Comparison of ENCODE assay signal across 23 cellular contexts in genomic region chr6:17503051-17503450, GRCh38.
"Had no signal": no experiment of that assay in that cellular context is flagged by ENCODE, and none has a peak within 500 bp of the region (broad histone marks: within the 10 kb centered on the region; RNA-seq: fewer than 3 reads in every experiment).

No MANE protein-coding gene starts in this region.

- DNase-seq: activated CD4-positive, alpha-beta T cell treated with anti-CD3 and anti-CD28 coated beads, Interleukin-2, amount 10 ng/mL, durations not matched to agents 24 days and 14 days; activated CD4-positive, alpha-beta T cell treated with anti-CD3 and anti-CD28 coated beads, Interleukin-2, amount 50 U/mL, for 48 hours; activated CD4-positive, CD25-positive, alpha-beta regulatory T cell treated with anti-CD3 and anti-CD28 coated beads, Interleukin-2, amount 50 U/mL, for 72 hours; activated CD8-positive, alpha-beta memory T cell treated with anti-CD3 and anti-CD28 coated beads, Interleukin-2, amount 10 ng/mL, durations not matched to agents 7 days and 5 days; activated effector memory CD4-positive, alpha-beta T cell treated with anti-CD3 and anti-CD28 coated beads, Interleukin-2, amount 50 U/mL, for 16 hours; activated naive CD4-positive, alpha-beta T cell treated with Interleukin-2 at 50 U/mL for 16 hours; activated naive CD8-positive, alpha-beta T cell treated with anti-CD3 and anti-CD28 coated beads, Interleukin-2, amount 50 U/mL, for 24 hours; activated T-cell treated with anti-CD3 and anti-CD28 coated beads, Interleukin-2, amount 50 U/mL, for 24 hours; amniotic stem cell; KG1; NCI-H1092; NCI-H1694; NCI-H2029; NCI-H2107; NCI-H226; NCI-H526; PC-3; SHP77; SW 1271 had no signal

- H3K27me3 ChIP-seq: SJSA1 had no signal

- ATAC-seq: activated CD8-positive, alpha-beta memory T cell treated with anti-CD3 and anti-CD28 coated beads, Interleukin-2, amount 10 ng/mL, durations not matched to agents 7 days and 5 days; activated naive CD4-positive, alpha-beta T cell treated with anti-CD3 and anti-CD28 coated beads, Interleukin-2, amount 50 U/mL, for 72 hours; activated naive CD8-positive, alpha-beta T cell treated with anti-CD3 and anti-CD28 coated beads, Interleukin-2, amount 50 U/mL, for 24 hours; PC-3; SK-N-SH treated with all-trans-retinoic acid at 6 μM for 48 hours; WTC11 had no signal

- H3K4me3 ChIP-seq: SJSA1 had no signal

- H3K9me3 ChIP-seq: SJSA1 had no signal

- H3K27ac ChIP-seq: SJSA1 had no signal
